In genomic region chr1:21689531-21690165, GRCh38 we compare ENCODE assay signal across 19 cellular contexts.
"Had no signal": no experiment of that assay in that cellular context is flagged by ENCODE, and none has a peak within 500 bp of the region (broad histone marks: within the 10 kb centered on the region; RNA-seq: fewer than 3 reads in every experiment).

No MANE protein-coding gene starts in this region.

- H3K27ac ChIP-seq: colonic mucosa, hepatocyte, neutrophil, spleen, stomach, thoracic aorta, transverse colon had no signal

- H3K79me2 ChIP-seq: hepatocyte had no signal

- H3K27me3 ChIP-seq: colonic mucosa, hepatocyte, neutrophil, spleen, stomach, transverse colon had no signal

- H3K27me3 Mint-ChIP-seq: naive B cell had no signal

- H3K9me3 Mint-ChIP-seq: naive B cell had no signal

- ATAC-seq: left colon, sciatic nerve had no signal

- H3K4me1 Mint-ChIP-seq: naive B cell had no signal

- H3K4me1 ChIP-seq: colonic mucosa, spleen, stomach, transverse colon had no signal

- H2AFZ ChIP-seq: hepatocyte had no signal

- H3K4me2 ChIP-seq: hepatocyte had no signal

- H3K9me3 ChIP-seq: colonic mucosa, neutrophil, spleen, stomach, thoracic aorta had no signal

- H3K4me3 ChIP-seq: colonic mucosa, hepatocyte, spleen, stomach, thoracic aorta, transverse colon had no signal

- H3K4me3 Mint-ChIP-seq: naive B cell had no signal

- H3K27ac Mint-ChIP-seq: naive B cell had no signal

- DNase-seq: colonic mucosa; dermis blood vessel endothelial cell; foreskin melanocyte; head of caudate nucleus; left colon; mesendoderm; naive B cell; posterior cingulate gyrus; spleen; stimulated activated CD4-positive, alpha-beta T cell treated with anti-CD3 and anti-CD28 coated beads, Interleukin-2, amount 100 ng/mL, for 24 hours; stimulated activated CD4-positive, alpha-beta T cell treated with anti-CD3 and anti-CD28 coated beads, Interleukin-4, amount 100 ng/mL, for 4 hours; stimulated activated naive CD4-positive, alpha-beta T cell; stomach; substantia nigra; transverse colon had no signal
